In genomic region chr6:137224890-137225198, GRCh38 we compare ENCODE assay signal across 11 cellular contexts. TPM values are rescaled to one million over a fixed set of nuclear protein-coding genes. Genes with fewer than 3 reads are reported as not detected.
DNase-seq lines count a peak whose midpoint lies in the region; ATAC-seq and TF ChIP-seq lines count a peak whose summit lies in the region.
"Had no signal": no experiment of that assay in that cellular context is flagged by ENCODE, and none has a peak within 500 bp of the region (broad histone marks: within the 10 kb centered on the region; RNA-seq: fewer than 3 reads in every experiment).

No MANE protein-coding gene starts in this region.

- no peaks in the 10 kb centered on the region for H3K27me3 ChIP-seq in PC-3 (ENCODE audit: low read length)
- H3K27me3 ChIP-seq: suprapubic skin had no signal

- no peaks in the 10 kb centered on the region for H3K9me3 ChIP-seq in PC-3 (ENCODE audit: low read length)
- H3K9me3 ChIP-seq: suprapubic skin had no signal

- no peaks in the 10 kb centered on the region for H3K79me2 ChIP-seq in PC-3 (ENCODE audit: low read length)

- no peak overlapping the region for H3K9ac ChIP-seq in PC-3 (ENCODE audit: low read length)

- H3K4me1 ChIP-seq in PC-3 (ENCODE audit: insufficient read depth, low read length) = peaks cover 17% of the 10 kb centered on the region

- H3F3A ChIP-seq in PC-3 (ENCODE audit: low read length, unreplicated experiment) = no peaks in the 10 kb centered on the region

- no peaks in the 10 kb centered on the region for H4K20me1 ChIP-seq in PC-3 (ENCODE audit: low read length)

- peak; percentile 64 for ATAC-seq in GM18517 (IDR thresholded peaks at IDR 0.05; ENCODE audit: unreplicated experiment)
- ATAC-seq in HG02852 (IDR thresholded peaks at IDR 0.05; ENCODE audit: unreplicated experiment) = peak; percentile 70
- ATAC-seq in naive thymus-derived CD8-positive, alpha-beta T cell = peak; percentile 47 to 61
- no peak for ATAC-seq in PC-3

- H3K9me2 ChIP-seq in PC-3 (replicated peaks; ENCODE audit: low read length) = no peaks in the 10 kb centered on the region

- H3K36me3 ChIP-seq in PC-3 (ENCODE audit: low read depth, low read length) = no peaks in the 10 kb centered on the region
- H3K36me3 ChIP-seq: suprapubic skin had no signal

- peak; percentile 98 for DNase-seq in SKM-1 treated with dmso at 0.1 percent for 144 hours (lab: John Stamatoyannopoulos, UW; ENCODE audit: unreplicated experiment)
- no peak for DNase-seq in naive thymus-derived CD8-positive, alpha-beta T cell
- no peak for DNase-seq in HUDEP-2 (lab: John Stamatoyannopoulos, UW; ENCODE audit: unreplicated experiment in 76 of 76)
- no peak for DNase-seq in DMS53 (lab: John Stamatoyannopoulos, UW)
- DNase-seq in PC-3 = no peak
- no peak for DNase-seq in activated T-cell treated with anti-CD3 and anti-CD28 coated beads, Interleukin-2, amount 50 U/mL, for 1 hour

- H3K27me3 Mint-ChIP-seq in naive thymus-derived CD8-positive, alpha-beta T cell = no peaks in the 10 kb centered on the region

- POLR2A ChIA-PET in naive thymus-derived CD8-positive, alpha-beta T cell (lab: Charles Lee) = no interaction called here
- POLR2A ChIA-PET in PC-3 (lab: Charles Lee; ENCODE audit: unreplicated experiment) = no interaction called here

- peak overlapping the region in 2 of 10 donors; percentile 41 to 71 for H3K27ac Mint-ChIP-seq in naive thymus-derived CD8-positive, alpha-beta T cell

- no peak overlapping the region for H3K4me3 ChIP-seq in PC-3 (ENCODE audit: low read length)
- H3K4me3 ChIP-seq: SK-N-MC, suprapubic skin had no signal

- peak overlapping the region in 4 of 10 donors; percentile 7 to 79 (median 45) for H3K4me3 Mint-ChIP-seq in naive thymus-derived CD8-positive, alpha-beta T cell

- no peak overlapping the region for H3K4me2 ChIP-seq in PC-3 (ENCODE audit: low read length)

- CTCF ChIA-PET in PC-3 (lab: Charles Lee) = no interaction called here

- H3K9me3 Mint-ChIP-seq in naive thymus-derived CD8-positive, alpha-beta T cell = no peaks in the 10 kb centered on the region

- H3K27ac ChIP-seq in PC-3 (ENCODE audit: low read length) = no peak overlapping the region
- H3K27ac ChIP-seq: SK-N-MC had no signal

- TF ChIP-seq CTCF in PC-3 (conservative IDR thresholded peaks at IDR 0.05; ENCODE audit: low read depth, low read length) = no peak

- intact Hi-C loops in PC-3 (cut with micrococcal nuclease) = no loop called here

- BruUV-seq in PC-3 (replicated peaks; lab: Mats Ljungman, UMichigan) = no TSS peak

- no peaks in the 10 kb centered on the region for H3K36me3 Mint-ChIP-seq in naive thymus-derived CD8-positive, alpha-beta T cell

- H2AFZ ChIP-seq in PC-3 (ENCODE audit: low read length) = no peak overlapping the region

- peaks cover 9 to 75% (median 35%) of the 10 kb centered on the region in 4 donors for H3K4me1 Mint-ChIP-seq in naive thymus-derived CD8-positive, alpha-beta T cell

RNA-seq across cellular contexts. Expression of gene IFNGR1, which starts 5.7 kb away (rescaled TPM):
- 10 to 100 TPM; 26.3 to 30.1 TPM for total RNA-seq in naive thymus-derived CD8-positive, alpha-beta T cell
- 10 to 100 TPM; 19.4 to 36.6 (median 28.4) TPM for polyA plus RNA-seq in naive thymus-derived CD8-positive, alpha-beta T cell
- 15.8 and 24.6 TPM in 2 replicates for total RNA-seq in PC-3 (2014; rRNA removed)

RNA-seq across cellular contexts. Expression of gene IL22RA2, which starts 51.4 kb away (rescaled TPM):
- not detected for total RNA-seq in naive thymus-derived CD8-positive, alpha-beta T cell
- polyA plus RNA-seq in naive thymus-derived CD8-positive, alpha-beta T cell = not detected
- total RNA-seq in PC-3 (2014; rRNA removed) = not detected in 2 replicates
- polyA plus RNA-seq: neural cell had no signal
